30 cellular contexts compared by ENCODE assay signal in genomic region chr9:111795557-111795839, GRCh38. TPM values are rescaled to one million over a fixed set of nuclear protein-coding genes. Genes with fewer than 3 reads are reported as not detected.
"Had no signal": no experiment of that assay in that cellular context is flagged by ENCODE, and none has a peak within 500 bp of the region (broad histone marks: within the 10 kb centered on the region; RNA-seq: fewer than 3 reads in every experiment).

No MANE protein-coding gene starts in this region.

- H3K4me1 Mint-ChIP-seq: mesothelial cell of epicardium; neural progenitor cell; stimulated activated effector memory CD8-positive, alpha-beta T cell treated with anti-CD3 and anti-CD28 coated beads, Interleukin-12 subunit alpha, Interleukin-12 subunit beta, amount 100 ng/mL, for 72 hours had no signal

- H3K4me3 ChIP-seq: dorsolateral prefrontal cortex, esophagus muscularis mucosa, lung, mucosa of descending colon, neural progenitor cell, prostate gland, right atrium auricular region, smooth muscle cell, stomach, thyroid gland, vagina had no signal

- H3K36me3 ChIP-seq: neural progenitor cell, prostate gland, right atrium auricular region, stomach, thyroid gland, vagina had no signal

- H3K27ac ChIP-seq: dorsolateral prefrontal cortex, esophagus muscularis mucosa, neural progenitor cell, prostate gland, right atrium auricular region, thyroid gland, vagina had no signal

- H3K4me3 Mint-ChIP-seq: mesothelial cell of epicardium; natural killer cell treated with Interleukin-12 subunit alpha and Interleukin-12 subunit beta and Interleukin-15 and Interleukin-18, amount 100 ng/mL, for 72 hours; neural progenitor cell; stimulated activated effector memory CD8-positive, alpha-beta T cell treated with anti-CD3 and anti-CD28 coated beads, Interleukin-12 subunit alpha, Interleukin-12 subunit beta, amount 100 ng/mL, for 72 hours had no signal

- H3K4me1 ChIP-seq: esophagus muscularis mucosa, neural progenitor cell, prostate gland, right atrium auricular region, stomach, thyroid gland, vagina had no signal

- H3K36me3 Mint-ChIP-seq: naive B cell; natural killer cell treated with Interleukin-12 subunit alpha and Interleukin-12 subunit beta and Interleukin-15 and Interleukin-18, amount 100 ng/mL, for 72 hours; neural progenitor cell; stimulated activated effector memory CD8-positive, alpha-beta T cell treated with anti-CD3 and anti-CD28 coated beads, Interleukin-12 subunit alpha, Interleukin-12 subunit beta, amount 100 ng/mL, for 72 hours had no signal

- H3K27ac Mint-ChIP-seq: mesothelial cell of epicardium; naive B cell; natural killer cell treated with Interleukin-12 subunit alpha and Interleukin-12 subunit beta and Interleukin-15 and Interleukin-18, amount 100 ng/mL, for 72 hours; neural progenitor cell; stimulated activated effector memory CD8-positive, alpha-beta T cell treated with anti-CD3 and anti-CD28 coated beads, Interleukin-12 subunit alpha, Interleukin-12 subunit beta, amount 100 ng/mL, for 72 hours had no signal

- DNase-seq: dorsolateral prefrontal cortex; effector CD4-positive, alpha-beta T cell; mesenchymal stem cell; naive B cell; nucleus accumbens; stimulated activated CD4-positive, alpha-beta T cell treated with anti-CD3 and anti-CD28 coated beads, Interleukin-12 subunit alpha, Interleukin-12 subunit beta, amount 100 ng/mL, for 4 hours; stimulated activated CD4-positive, alpha-beta T cell treated with anti-CD3 and anti-CD28 coated beads, Interleukin-1b, Interleukin-23, amount 100 ng/mL, for 48 hours; stimulated activated CD4-positive, alpha-beta T cell treated with anti-CD3 and anti-CD28 coated beads, Interleukin-4, amount 100 ng/mL, for 24 hours; stimulated activated naive CD4-positive, alpha-beta T cell treated with Interleukin-2 at 50 U/mL for 16 hours; stomach; thyroid gland had no signal

- H3K9me3 Mint-ChIP-seq: naive B cell; natural killer cell treated with Interleukin-12 subunit alpha and Interleukin-12 subunit beta and Interleukin-15 and Interleukin-18, amount 100 ng/mL, for 72 hours; neural progenitor cell; stimulated activated effector memory CD8-positive, alpha-beta T cell treated with anti-CD3 and anti-CD28 coated beads, Interleukin-12 subunit alpha, Interleukin-12 subunit beta, amount 100 ng/mL, for 72 hours had no signal

- H3K27me3 Mint-ChIP-seq: naive B cell had no signal

- H3K27me3 ChIP-seq: dorsolateral prefrontal cortex, esophagus muscularis mucosa, neural progenitor cell, right atrium auricular region, stomach, thyroid gland, vagina had no signal

- H3K9me3 ChIP-seq: esophagus muscularis mucosa, mucosa of descending colon, prostate gland, right atrium auricular region, stomach, thyroid gland, vagina had no signal

RNA-seq across cellular contexts. Expression of gene SHOC1, which starts 0.8 kb away (rescaled TPM):
- total RNA-seq: epithelial cell of proximal tubule; frontal cortex; left lobe of liver; liver; mesothelial cell of epicardium; mucosa of descending colon; natural killer cell treated with Interleukin-12 subunit alpha and Interleukin-12 subunit beta and Interleukin-15 and Interleukin-18, amount 100 ng/mL, for 72 hours; osteocyte; right atrium auricular region; sciatic nerve; smooth muscle cell; subcutaneous adipose tissue; temporal lobe had no signal
